In the genomic region with DNA sequence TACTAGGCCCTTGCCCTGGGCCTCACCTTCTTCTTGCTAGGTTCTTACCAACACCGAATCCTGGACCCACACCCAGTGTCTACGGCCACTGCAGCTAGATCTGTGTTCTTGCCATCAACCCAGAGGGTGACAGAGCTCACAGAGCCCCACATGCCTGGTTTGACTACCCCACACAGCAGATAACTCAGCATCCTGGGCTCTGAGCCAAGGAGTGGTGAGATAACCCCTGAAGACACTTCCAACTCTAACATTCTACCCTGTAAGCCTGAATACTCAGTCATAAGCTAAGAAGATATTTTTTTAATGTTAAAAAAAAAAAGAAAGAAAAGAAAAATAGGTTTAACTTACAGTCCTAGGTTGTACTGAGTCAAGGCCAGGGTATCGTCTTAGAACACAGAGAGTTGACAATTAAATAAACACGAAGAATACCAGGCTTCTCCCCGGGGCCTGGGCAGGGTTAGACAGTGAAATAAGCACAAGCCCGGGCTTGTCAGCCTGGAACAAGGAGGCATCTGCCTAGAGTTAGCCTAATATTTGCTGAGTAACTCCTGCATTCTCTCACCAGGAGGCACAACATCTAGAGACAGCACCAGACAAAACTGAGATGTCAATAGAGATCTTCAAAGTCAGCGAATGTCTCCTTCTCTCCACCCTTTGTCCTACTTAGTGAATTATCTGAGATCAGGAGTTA, we compare ENCODE assay signal across 1 cellular context.
TF ChIP-seq lines count a peak whose summit lies in the region.

No MANE protein-coding gene starts in this region.

TF ChIP-seq in GM12878, 131 proteins besides CTCF, POLR2A, EP300 and RAD21 (continued from another document):
- TF ChIP-seq, protein P1, sequence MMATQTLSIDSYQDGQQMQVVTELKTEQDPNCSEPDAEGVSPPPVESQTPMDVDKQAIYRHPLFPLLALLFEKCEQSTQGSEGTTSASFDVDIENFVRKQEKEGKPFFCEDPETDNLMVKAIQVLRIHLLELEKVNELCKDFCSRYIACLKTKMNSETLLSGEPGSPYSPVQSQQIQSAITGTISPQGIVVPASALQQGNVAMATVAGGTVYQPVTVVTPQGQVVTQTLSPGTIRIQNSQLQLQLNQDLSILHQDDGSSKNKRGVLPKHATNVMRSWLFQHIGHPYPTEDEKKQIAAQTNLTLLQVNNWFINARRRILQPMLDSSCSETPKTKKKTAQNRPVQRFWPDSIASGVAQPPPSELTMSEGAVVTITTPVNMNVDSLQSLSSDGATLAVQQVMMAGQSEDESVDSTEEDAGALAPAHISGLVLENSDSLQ (IDR thresholded peaks at IDR 0.05): no peak
- TF ChIP-seq HDAC6 (IDR thresholded peaks at IDR 0.05; ENCODE audit: unreplicated experiment): no peak
- TF ChIP-seq, protein P2, sequence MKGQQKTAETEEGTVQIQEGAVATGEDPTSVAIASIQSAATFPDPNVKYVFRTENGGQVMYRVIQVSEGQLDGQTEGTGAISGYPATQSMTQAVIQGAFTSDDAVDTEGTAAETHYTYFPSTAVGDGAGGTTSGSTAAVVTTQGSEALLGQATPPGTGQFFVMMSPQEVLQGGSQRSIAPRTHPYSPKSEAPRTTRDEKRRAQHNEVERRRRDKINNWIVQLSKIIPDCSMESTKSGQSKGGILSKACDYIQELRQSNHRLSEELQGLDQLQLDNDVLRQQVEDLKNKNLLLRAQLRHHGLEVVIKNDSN (IDR thresholded peaks at IDR 0.05; ENCODE audit: borderline replicate concordance, extremely low read length, insufficient read depth, low read depth, low read length): no peak
- TF ChIP-seq, protein P3, sequence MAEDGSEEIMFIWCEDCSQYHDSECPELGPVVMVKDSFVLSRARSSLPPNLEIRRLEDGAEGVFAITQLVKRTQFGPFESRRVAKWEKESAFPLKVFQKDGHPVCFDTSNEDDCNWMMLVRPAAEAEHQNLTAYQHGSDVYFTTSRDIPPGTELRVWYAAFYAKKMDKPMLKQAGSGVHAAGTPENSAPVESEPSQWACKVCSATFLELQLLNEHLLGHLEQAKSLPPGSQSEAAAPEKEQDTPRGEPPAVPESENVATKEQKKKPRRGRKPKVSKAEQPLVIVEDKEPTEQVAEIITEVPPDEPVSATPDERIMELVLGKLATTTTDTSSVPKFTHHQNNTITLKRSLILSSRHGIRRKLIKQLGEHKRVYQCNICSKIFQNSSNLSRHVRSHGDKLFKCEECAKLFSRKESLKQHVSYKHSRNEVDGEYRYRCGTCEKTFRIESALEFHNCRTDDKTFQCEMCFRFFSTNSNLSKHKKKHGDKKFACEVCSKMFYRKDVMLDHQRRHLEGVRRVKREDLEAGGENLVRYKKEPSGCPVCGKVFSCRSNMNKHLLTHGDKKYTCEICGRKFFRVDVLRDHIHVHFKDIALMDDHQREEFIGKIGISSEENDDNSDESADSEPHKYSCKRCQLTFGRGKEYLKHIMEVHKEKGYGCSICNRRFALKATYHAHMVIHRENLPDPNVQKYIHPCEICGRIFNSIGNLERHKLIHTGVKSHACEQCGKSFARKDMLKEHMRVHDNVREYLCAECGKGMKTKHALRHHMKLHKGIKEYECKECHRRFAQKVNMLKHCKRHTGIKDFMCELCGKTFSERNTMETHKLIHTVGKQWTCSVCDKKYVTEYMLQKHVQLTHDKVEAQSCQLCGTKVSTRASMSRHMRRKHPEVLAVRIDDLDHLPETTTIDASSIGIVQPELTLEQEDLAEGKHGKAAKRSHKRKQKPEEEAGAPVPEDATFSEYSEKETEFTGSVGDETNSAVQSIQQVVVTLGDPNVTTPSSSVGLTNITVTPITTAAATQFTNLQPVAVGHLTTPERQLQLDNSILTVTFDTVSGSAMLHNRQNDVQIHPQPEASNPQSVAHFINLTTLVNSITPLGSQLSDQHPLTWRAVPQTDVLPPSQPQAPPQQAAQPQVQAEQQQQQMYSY (CRISPR knock-in tag; IDR thresholded peaks at IDR 0.05): no peak
- TF ChIP-seq, protein P4, sequence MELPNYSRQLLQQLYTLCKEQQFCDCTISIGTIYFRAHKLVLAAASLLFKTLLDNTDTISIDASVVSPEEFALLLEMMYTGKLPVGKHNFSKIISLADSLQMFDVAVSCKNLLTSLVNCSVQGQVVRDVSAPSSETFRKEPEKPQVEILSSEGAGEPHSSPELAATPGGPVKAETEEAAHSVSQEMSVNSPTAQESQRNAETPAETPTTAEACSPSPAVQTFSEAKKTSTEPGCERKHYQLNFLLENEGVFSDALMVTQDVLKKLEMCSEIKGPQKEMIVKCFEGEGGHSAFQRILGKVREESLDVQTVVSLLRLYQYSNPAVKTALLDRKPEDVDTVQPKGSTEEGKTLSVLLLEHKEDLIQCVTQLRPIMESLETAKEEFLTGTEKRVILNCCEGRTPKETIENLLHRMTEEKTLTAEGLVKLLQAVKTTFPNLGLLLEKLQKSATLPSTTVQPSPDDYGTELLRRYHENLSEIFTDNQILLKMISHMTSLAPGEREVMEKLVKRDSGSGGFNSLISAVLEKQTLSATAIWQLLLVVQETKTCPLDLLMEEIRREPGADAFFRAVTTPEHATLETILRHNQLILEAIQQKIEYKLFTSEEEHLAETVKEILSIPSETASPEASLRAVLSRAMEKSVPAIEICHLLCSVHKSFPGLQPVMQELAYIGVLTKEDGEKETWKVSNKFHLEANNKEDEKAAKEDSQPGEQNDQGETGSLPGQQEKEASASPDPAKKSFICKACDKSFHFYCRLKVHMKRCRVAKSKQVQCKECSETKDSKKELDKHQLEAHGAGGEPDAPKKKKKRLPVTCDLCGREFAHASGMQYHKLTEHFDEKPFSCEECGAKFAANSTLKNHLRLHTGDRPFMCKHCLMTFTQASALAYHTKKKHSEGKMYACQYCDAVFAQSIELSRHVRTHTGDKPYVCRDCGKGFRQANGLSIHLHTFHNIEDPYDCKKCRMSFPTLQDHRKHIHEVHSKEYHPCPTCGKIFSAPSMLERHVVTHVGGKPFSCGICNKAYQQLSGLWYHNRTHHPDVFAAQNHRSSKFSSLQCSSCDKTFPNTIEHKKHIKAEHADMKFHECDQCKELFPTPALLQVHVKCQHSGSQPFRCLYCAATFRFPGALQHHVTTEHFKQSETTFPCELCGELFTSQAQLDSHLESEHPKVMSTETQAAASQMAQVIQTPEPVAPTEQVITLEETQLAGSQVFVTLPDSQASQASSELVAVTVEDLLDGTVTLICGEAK (IDR thresholded peaks at IDR 0.05; ENCODE audit: borderline replicate concordance): no peak
- TF ChIP-seq SUZ12 (IDR thresholded peaks at IDR 0.05; ENCODE audit: unreplicated experiment): no peak
- TF ChIP-seq GATAD2B (conservative IDR thresholded peaks at IDR 0.05; ENCODE audit: low read depth): no peak
TF ChIP-seq in GM12878: peak in this region for 0.
